ENCODE assay signal across 21 cellular contexts in the genomic region with DNA sequence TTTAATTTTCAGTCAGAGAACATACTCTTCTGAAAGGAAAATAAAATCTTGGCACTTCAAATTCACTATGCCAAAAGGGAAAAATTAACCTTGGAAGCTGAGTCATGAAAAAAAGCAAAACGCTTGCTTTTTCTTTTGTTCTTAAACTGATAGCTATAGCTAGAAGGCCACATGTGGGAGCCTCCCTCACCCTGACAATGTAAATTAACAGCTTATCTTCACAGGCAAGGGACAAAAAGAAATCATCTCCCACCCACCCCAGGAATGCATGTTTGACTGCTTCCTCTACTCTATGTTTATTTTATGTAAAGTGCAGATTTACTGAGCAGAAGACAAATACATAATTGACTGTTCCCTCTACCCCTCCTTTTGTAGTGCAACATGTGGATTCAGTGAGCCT. TPM values are rescaled to one million over a fixed set of nuclear protein-coding genes. Genes with fewer than 3 reads are reported as not detected.
"Had no signal": no experiment of that assay in that cellular context is flagged by ENCODE, and none has a peak within 500 bp of the region (broad histone marks: within the 10 kb centered on the region; RNA-seq: fewer than 3 reads in every experiment).

No MANE protein-coding gene starts in this region.

- H3K9me3 ChIP-seq: gastrocnemius medialis, neutrophil, sigmoid colon, thoracic aorta, upper lobe of right lung had no signal

- DNase-seq: activated CD4-positive, alpha-beta T cell treated with anti-CD3 and anti-CD28 coated beads for 48 hours; activated CD4-positive, CD25-positive, alpha-beta regulatory T cell; activated CD8-positive, alpha-beta T cell treated with anti-CD3 and anti-CD28 coated beads, Interleukin-2, amount 10 ng/mL, durations not matched to agents 7 days and 5 days; activated naive CD4-positive, alpha-beta T cell treated with anti-CD3 and anti-CD28 coated beads for 36 hours; activated T-cell treated with anti-CD3 and anti-CD28 coated beads, Interleukin-2, amount 50 U/mL, for 24 hours; anterior cingulate cortex; caudate nucleus; gastrocnemius medialis; heart left ventricle; mesenchymal stem cell; naive thymus-derived CD4-positive, alpha-beta T cell; sigmoid colon; stimulated activated CD4-positive, alpha-beta T cell treated with anti-CD3 and anti-CD28 coated beads, Interleukin-4, amount 100 ng/mL, for 4 hours; upper lobe of right lung had no signal

- H3K36me3 Mint-ChIP-seq: brain; stimulated activated memory B cell treated with anti-CD40 and anti-IgM and Interleukin-4, amounts not matched to agents 10 μg/mL and 1 μg/mL and 100 μg/mL, for 72 hours had no signal

- ATAC-seq: activated CD8-positive, alpha-beta T cell treated with anti-CD3 and anti-CD28 coated beads, Interleukin-2, amount 10 ng/mL, durations not matched to agents 7 days and 5 days; gastrocnemius medialis; heart left ventricle; naive thymus-derived CD4-positive, alpha-beta T cell; stimulated activated memory B cell treated with anti-CD40 and anti-IgM and Interleukin-4, amounts not matched to agents 10 μg/mL and 1 μg/mL and 100 μg/mL, for 72 hours; upper lobe of right lung had no signal

- H3K4me3 Mint-ChIP-seq: activated CD8-positive, alpha-beta T cell treated with anti-CD3 and anti-CD28 coated beads, Interleukin-2, amount 10 ng/mL, durations not matched to agents 7 days and 5 days; activated naive CD4-positive, alpha-beta T cell treated with anti-CD3 and anti-CD28 coated beads for 36 hours; activated T-cell treated with anti-CD3 and anti-CD28 coated beads, Interleukin-2, amount 50 U/mL, for 24 hours; brain; naive thymus-derived CD4-positive, alpha-beta T cell; stimulated activated memory B cell treated with anti-CD40 and anti-IgM and Interleukin-4, amounts not matched to agents 10 μg/mL and 1 μg/mL and 100 μg/mL, for 72 hours had no signal

- H3K4me1 Mint-ChIP-seq: naive thymus-derived CD4-positive, alpha-beta T cell; stimulated activated memory B cell treated with anti-CD40 and anti-IgM and Interleukin-4, amounts not matched to agents 10 μg/mL and 1 μg/mL and 100 μg/mL, for 72 hours had no signal

- H3K9ac ChIP-seq: parathyroid adenoma had no signal

- H3K36me3 ChIP-seq: gastrocnemius medialis, heart left ventricle, neutrophil, sigmoid colon, thoracic aorta, upper lobe of right lung had no signal

- H3K27ac ChIP-seq: gastrocnemius medialis, heart left ventricle, neutrophil, parathyroid adenoma, sigmoid colon, thoracic aorta, upper lobe of right lung had no signal

- H3K9me3 Mint-ChIP-seq: activated naive CD4-positive, alpha-beta T cell treated with anti-CD3 and anti-CD28 coated beads for 36 hours; activated T-cell treated with anti-CD3 and anti-CD28 coated beads, Interleukin-2, amount 50 U/mL, for 24 hours; activated T-helper 2 cell treated with anti-CD3 and anti-CD28 coated beads, Interferon-gamma antibody, Interleukin-2, Interleukin-4, amounts not matched to agents 10 μg/mL and 5 μg/mL and 100 μg/mL, durations not matched to agents 14 hours and 24 hours and 36 hours; stimulated activated memory B cell treated with anti-CD40 and anti-IgM and Interleukin-4, amounts not matched to agents 10 μg/mL and 1 μg/mL and 100 μg/mL, for 72 hours had no signal

- H3K27ac Mint-ChIP-seq: activated CD8-positive, alpha-beta T cell treated with anti-CD3 and anti-CD28 coated beads, Interleukin-2, amount 10 ng/mL, durations not matched to agents 7 days and 5 days; activated naive CD4-positive, alpha-beta T cell treated with anti-CD3 and anti-CD28 coated beads for 36 hours; activated T-cell treated with anti-CD3 and anti-CD28 coated beads, Interleukin-2, amount 50 U/mL, for 24 hours; activated T-helper 2 cell treated with anti-CD3 and anti-CD28 coated beads, Interferon-gamma antibody, Interleukin-2, Interleukin-4, amounts not matched to agents 10 μg/mL and 5 μg/mL and 100 μg/mL, durations not matched to agents 14 hours and 24 hours and 36 hours; brain; naive thymus-derived CD4-positive, alpha-beta T cell; stimulated activated memory B cell treated with anti-CD40 and anti-IgM and Interleukin-4, amounts not matched to agents 10 μg/mL and 1 μg/mL and 100 μg/mL, for 72 hours had no signal

- H3K4me3 ChIP-seq: gastrocnemius medialis, heart left ventricle, sigmoid colon, thoracic aorta, upper lobe of right lung had no signal

RNA-seq across cellular contexts. Expression of a gene that starts 38.1 kb away (rescaled TPM):
- total RNA-seq: activated CD8-positive, alpha-beta T cell treated with anti-CD3 and anti-CD28 coated beads, Interleukin-2, amount 10 ng/mL, durations not matched to agents 7 days and 5 days; T-helper 2 cell treated with Interferon-gamma antibody and Interleukin-4, amounts not matched to agents 100 ng/mL and 5 ng/mL, for 36 hours had no signal
